1 cellular context compared by ENCODE assay signal in genomic region chr1:11888877-11889208, GRCh38.
TF ChIP-seq lines count a peak whose summit lies in the region.

No MANE protein-coding gene starts in this region.

TF ChIP-seq in HepG2, 621 proteins besides CTCF, POLR2A, EP300 and RAD21:
- TF ChIP-seq ZFYVE20 (CRISPR knock-in tag; IDR thresholded peaks at IDR 0.05; ENCODE audit: borderline replicate concordance, low read depth) (no peak), ZNF687 (CRISPR knock-in tag; IDR thresholded peaks at IDR 0.05) (peak; percentile 52)
